8 cellular contexts compared by ENCODE assay signal in the genomic region with DNA sequence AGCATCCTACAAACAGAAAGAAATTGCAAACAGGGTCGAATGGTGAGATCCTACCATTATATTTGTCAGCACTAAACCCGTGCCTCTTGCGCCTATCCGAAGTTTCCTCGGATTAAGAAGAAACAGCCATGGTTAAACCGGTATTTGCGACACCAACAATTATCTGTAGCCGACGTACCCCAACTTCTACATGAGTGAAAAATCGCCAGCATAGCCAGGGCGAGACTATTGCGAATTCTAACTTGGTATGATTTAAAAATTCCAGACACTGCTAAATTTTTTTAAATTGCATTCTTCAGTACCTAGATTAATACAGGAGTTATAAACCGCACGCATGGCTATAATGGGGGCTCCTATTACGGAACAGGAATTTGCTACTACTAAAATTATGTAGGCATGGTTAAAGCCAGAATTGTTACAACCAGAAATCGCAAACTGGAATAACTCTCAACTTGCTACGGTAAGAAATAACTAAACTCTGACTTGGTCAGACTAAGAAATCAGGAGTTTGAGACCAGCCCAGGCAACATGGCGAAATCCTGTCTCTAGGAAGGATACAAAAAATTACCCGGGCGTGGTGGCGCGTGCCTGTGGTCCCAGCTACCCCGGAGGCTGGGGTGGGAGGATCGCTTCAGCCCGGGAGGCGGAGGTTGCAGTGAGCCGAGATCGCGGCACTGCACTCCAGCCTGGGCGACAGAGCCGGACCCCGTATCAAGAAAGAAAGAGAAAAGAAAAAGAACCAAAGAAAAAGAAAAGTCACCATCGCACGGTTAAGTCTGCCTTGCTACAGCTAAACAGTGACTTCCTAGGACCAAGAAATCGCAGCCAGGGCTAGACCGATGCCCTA. TPM values are rescaled to one million over a fixed set of nuclear protein-coding genes. Genes with fewer than 3 reads are reported as not detected.
DNase-seq lines count a peak whose midpoint lies in the region; ATAC-seq, FAIRE-seq and TF ChIP-seq lines count a peak whose summit lies in the region.

No MANE protein-coding gene starts in this region.

- DNase-seq in GDM1 (lab: John Stamatoyannopoulos, UW) = peak; percentile 38
- peak; percentile 66 for DNase-seq in NCI-H69 (lab: John Stamatoyannopoulos, UW)
- peak; percentile 71 to 76 for DNase-seq in activated T-cell treated with anti-CD3 and anti-CD28 coated beads, Interleukin-2, amount 50 U/mL, for 48 hours
- DNase-seq in fibroblast of gingiva (ENCODE audit: low read depth) = peak; percentile 77
- DNase-seq in natural killer cell = peak; percentile 47
- DNase-seq in superior temporal gyrus (ENCODE audit: extremely low spot score) = peak; percentile 65
- no peak for DNase-seq in GM12892 (ENCODE audit: insufficient read length)

- TF ChIP-seq CTCF in natural killer cell (IDR thresholded peaks at IDR 0.05) = no peak

- peak overlapping the region; percentile 97 to 100 for H3K27ac Mint-ChIP-seq in natural killer cell

- H3K36me3 Mint-ChIP-seq in natural killer cell = no peaks in the 10 kb centered on the region

- FAIRE-seq in GM12892 (lab: Jason Lieb, UNC) = no peak

- TF ChIP-seq POLR2A in GM12892 (IDR thresholded peaks at IDR 0.05; ENCODE audit: low read depth, low read length) = no peak

- intact Hi-C loops in natural killer cell (cut with micrococcal nuclease) = loop anchor here (1.0 to 2.0 kb wide), 8 partner anchors 45 to 418 kb away; a partner anchor contains a TSS

- peak; percentile 9 for ATAC-seq in HG02798 (IDR thresholded peaks at IDR 0.05; ENCODE audit: poor library complexity, unreplicated experiment)
- ATAC-seq in natural killer cell = peak; percentile 3 to 7 (median 4)

- no peaks in the 10 kb centered on the region for H3K9me3 Mint-ChIP-seq in natural killer cell

- H3K4me1 Mint-ChIP-seq in natural killer cell = peaks cover 35 to 45% of the 10 kb centered on the region in 2 donors

- H3K4me3 Mint-ChIP-seq in natural killer cell = peak overlapping the region; percentile 100

- no peaks in the 10 kb centered on the region for H3K27me3 Mint-ChIP-seq in natural killer cell (ENCODE audit: low read depth in 2 of 2)

RNA-seq across cellular contexts. Expression of a gene that starts 25.5 kb away (rescaled TPM):
- 10 to 100 TPM; 34.3 to 55.2 (median 38.0) TPM for total RNA-seq in natural killer cell
- 0.95 TPM for polyA plus RNA-seq in GM12892 (2012; ENCODE audit: missing spikeins)

RNA-seq across cellular contexts. Expression of a gene that starts 55.1 kb away (rescaled TPM):
- total RNA-seq in natural killer cell = 10 to 100 TPM; 69.0 to 84.0 (median 83.5) TPM
- 26.1 TPM for polyA plus RNA-seq in GM12892 (2012; ENCODE audit: missing spikeins)
